Comparison of ENCODE assay signal across 8 cellular contexts in genomic region chr1:958823-959729, GRCh38. TPM values are rescaled to one million over a fixed set of nuclear protein-coding genes. Genes with fewer than 3 reads are reported as not detected.
DNase-seq lines count a peak whose midpoint lies in the region; ATAC-seq and TF ChIP-seq lines count a peak whose summit lies in the region.

NOC2L (minus strand) TSS chr1:959256; CDS start chr1:959240, 16 bp downstream.

- H3K9me3 Mint-ChIP-seq in neural progenitor cell, result no peaks in the 10 kb centered on the region

- H3K9me2 ChIP-seq in Karpas-422 (replicated peaks; ENCODE audit: insufficient read depth, low read length), result no peaks in the 10 kb centered on the region

- H3K4me3 Mint-ChIP-seq in neural progenitor cell, result peak within 1 kb of the TSS; percentile 94

- ATAC-seq in GM21717 (IDR thresholded peaks at IDR 0.05; ENCODE audit: unreplicated experiment), result peak; percentile 59

- H3K27me3 ChIP-seq in Karpas-422 (ENCODE audit: low read length) (no peaks in the 10 kb centered on the region), neural progenitor cell (peaks cover 30% of the 10 kb centered on the region)

- peaks cover 8% of the 10 kb centered on the region for H3K4me1 Mint-ChIP-seq in neural progenitor cell

- H3K9ac ChIP-seq in Karpas-422 (ENCODE audit: low read length), result peak within 1 kb of the TSS; percentile 99
- peak within 1 kb of the TSS; percentile 90 for H3K9ac ChIP-seq in neural progenitor cell

- peak within 1 kb of the TSS; percentile 57 for H3K27ac Mint-ChIP-seq in neural progenitor cell

- H3K4me2 ChIP-seq in Karpas-422 (ENCODE audit: low read depth, low read length, poor library complexity, severe bottlenecking) (peak within 1 kb of the TSS; percentile 86), neural progenitor cell (peak within 1 kb of the TSS; percentile 97)

- peak within 1 kb of the TSS; percentile 84 for H2AFZ ChIP-seq in Karpas-422 (ENCODE audit: low read length)
- no peak within 1 kb of the TSS for H2AFZ ChIP-seq in neural progenitor cell (replicated peaks)

- DNase-seq in DMS53 (lab: John Stamatoyannopoulos, UW) (peak; percentile 95), Karpas-422 (peak; percentile 97), SIG-M5 (lab: John Stamatoyannopoulos, UW) (peak; percentile 41), fibroblast of villous mesenchyme (ENCODE audit: low read depth) (peak; percentile 88), neural progenitor cell (ENCODE audit: low spot score) (peak; percentile 94), stromal cell of bone marrow (ENCODE audit: low read depth) (peak; percentile 72)
- peak; percentile 98 for DNase-seq in activated effector memory CD4-positive, alpha-beta T cell treated with anti-CD3 and anti-CD28 coated beads, Interleukin-2, amount 50 U/mL, for 16 hours

- H3F3A ChIP-seq in neural progenitor cell (ENCODE audit: low read depth), result no peaks in the 10 kb centered on the region

- peak within 1 kb of the TSS; percentile 100 for H3K4me3 ChIP-seq in Karpas-422 (ENCODE audit: low read length)
- peak within 1 kb of the TSS; percentile 99 for H3K4me3 ChIP-seq in fibroblast of villous mesenchyme (ENCODE audit: low read depth, low read length)
- peak within 1 kb of the TSS; percentile 87 for H3K4me3 ChIP-seq in neural progenitor cell

- H3K27ac ChIP-seq in Karpas-422 (ENCODE audit: low read length) (no peak within 1 kb of the TSS; the same call in 1 of the 2 replicates), neural progenitor cell (no peak within 1 kb of the TSS)

- H3K36me3 ChIP-seq in Karpas-422 (ENCODE audit: insufficient read depth, low read length) (no peaks in the 10 kb centered on the region), neural progenitor cell (no peaks in the 10 kb centered on the region)

- H3K27me3 Mint-ChIP-seq in neural progenitor cell (ENCODE audit: insufficient read depth, low read depth), result peaks cover 9% of the 10 kb centered on the region

- H3K79me2 ChIP-seq in Karpas-422 (ENCODE audit: low read length) (peaks cover 23% of the 10 kb centered on the region), neural progenitor cell (ENCODE audit: low read depth) (peaks cover 22% of the 10 kb centered on the region)

- H4K20me1 ChIP-seq in Karpas-422 (ENCODE audit: insufficient read depth, low read depth, low read length) (peaks cover 29% of the 10 kb centered on the region), neural progenitor cell (ENCODE audit: low read depth) (peaks cover 28% of the 10 kb centered on the region)

- H3K9me3 ChIP-seq in Karpas-422 (ENCODE audit: low read length) (no peaks in the 10 kb centered on the region), neural progenitor cell (ENCODE audit: low read depth) (no peaks in the 10 kb centered on the region)

- peaks cover 12% of the 10 kb centered on the region for H3K36me3 Mint-ChIP-seq in neural progenitor cell

- H3K4me1 ChIP-seq in Karpas-422 (ENCODE audit: low read length), result peaks cover 14% of the 10 kb centered on the region
- H3K4me1 ChIP-seq in neural progenitor cell, result peaks cover 4% of the 10 kb centered on the region

- TF ChIP-seq CTCF in fibroblast of villous mesenchyme (IDR thresholded peaks at IDR 0.05; ENCODE audit: insufficient read depth, low read depth, low read length), result no peak
- TF ChIP-seq CTCF in neural progenitor cell (IDR thresholded peaks at IDR 0.05), result no peak

RNA-seq across cellular contexts. Expression of gene NOC2L, which starts in this region (rescaled TPM):
- total RNA-seq in Karpas-422 (2014; rRNA removed; shearing (Covaris generic); ENCODE audit: low replicate concordance), result 32.5 and 63.5 TPM in 2 replicates
- total RNA-seq in fibroblast of villous mesenchyme, result 66.7 and 76.9 TPM in 2 replicates
- total RNA-seq in neural progenitor cell (ENCODE audit: low replicate concordance), result 39.6 and 69.1 TPM in 2 replicates

Comparison
In these comparisons a context has a peak if more than half of its experiments do, and no peak if none do; other contexts are left out.
1. DNase-seq: peak in every context shown above with its lines; median percentile 98 in activated effector memory CD4-positive, alpha-beta T cell treated with anti-CD3 and anti-CD28 coated beads, Interleukin-2, amount 50 U/mL, for 16 hours; 97 in Karpas-422; 95 in DMS53; 94 in neural progenitor cell; 88 in fibroblast of villous mesenchyme; 72 in stromal cell of bone marrow; 41 in SIG-M5.